10 cellular contexts compared by ENCODE assay signal in the genomic region with DNA sequence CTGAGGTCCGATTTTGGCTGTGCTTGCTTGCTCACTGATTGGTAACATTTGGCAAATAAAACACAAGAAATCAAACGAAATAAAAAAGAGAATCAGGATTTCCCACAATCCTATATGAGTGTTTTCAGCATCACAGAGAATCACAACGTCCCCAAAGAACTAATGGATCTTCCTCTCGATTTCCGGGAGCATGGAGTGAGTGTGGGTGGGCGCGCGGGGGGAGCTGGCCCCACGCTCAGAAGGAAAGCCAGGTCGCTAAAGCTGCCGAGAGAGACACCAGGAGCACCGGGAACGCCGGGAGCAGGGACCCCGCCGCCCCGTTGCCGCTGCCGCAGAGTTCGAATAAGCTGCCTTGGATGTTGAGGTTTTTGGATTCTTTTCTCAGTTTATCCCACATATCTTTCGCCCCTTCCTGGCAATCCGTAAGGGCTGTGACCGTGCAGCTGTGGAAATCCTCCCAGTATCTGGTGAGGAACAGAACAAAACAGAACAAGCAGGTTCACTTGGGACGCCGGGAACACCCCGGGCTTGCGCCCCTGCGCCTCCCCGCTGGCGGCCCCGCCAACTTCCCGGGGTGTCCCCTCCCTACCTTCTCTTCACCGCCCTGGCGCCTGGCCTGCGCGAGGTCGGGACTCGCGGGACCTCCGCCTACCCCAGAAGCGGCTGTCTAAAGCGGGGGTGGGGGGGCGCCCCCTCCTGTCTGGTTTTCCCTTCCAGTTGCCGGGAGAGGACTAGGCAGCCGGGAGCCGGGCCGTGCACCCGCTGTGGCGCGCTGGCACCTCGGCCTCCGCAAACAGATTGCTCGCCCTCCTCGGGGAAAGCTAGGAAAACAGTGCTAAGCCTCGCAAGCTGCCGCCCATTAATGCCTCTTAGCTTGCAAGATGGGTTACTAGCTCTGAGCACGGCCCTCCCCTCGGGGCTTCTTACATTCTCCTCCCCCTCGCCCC. TPM values are rescaled to one million over a fixed set of nuclear protein-coding genes. Genes with fewer than 3 reads are reported as not detected.
DNase-seq lines count a peak whose midpoint lies in the region; ATAC-seq and TF ChIP-seq lines count a peak whose summit lies in the region.
"Had no signal": no experiment of that assay in that cellular context is flagged by ENCODE, and none has a peak within 500 bp of the region (broad histone marks: within the 10 kb centered on the region; RNA-seq: fewer than 3 reads in every experiment).

No MANE protein-coding gene starts in this region.

- no peak overlapping the region for H3K27ac ChIP-seq in mammary epithelial cell (ENCODE audit: insufficient read depth, low read depth, low read length)
- peak overlapping the region; percentile 41 for H3K27ac ChIP-seq in lower lobe of right lung
- H3K27ac ChIP-seq: Peyer's patch had no signal

- no peaks in the 10 kb centered on the region for H3K79me2 ChIP-seq in mammary epithelial cell (ENCODE audit: insufficient read depth, low read length)

- no peak overlapping the region for H3K27ac Mint-ChIP-seq in activated naive CD4-positive, alpha-beta T cell treated with anti-CD3 and anti-CD28 coated beads, Interleukin-2, amount 50 U/mL, for 24 hours
- peak overlapping the region; percentile 48 for H3K27ac Mint-ChIP-seq in type B pancreatic cell

- CTCF ChIA-PET in mammary epithelial cell (lab: Charles Lee; ENCODE audit: low non-redundant PET) = no interaction called here

- no peak overlapping the region for H2AFZ ChIP-seq in mammary epithelial cell (ENCODE audit: low read depth, low read length)

- BruUV-seq in mammary epithelial cell (replicated peaks; lab: Mats Ljungman, UMichigan) = no TSS peak

- peaks cover 32% of the 10 kb centered on the region for H3K9me3 ChIP-seq in mammary epithelial cell (replicated peaks; ENCODE audit: insufficient read depth, low read length)
- H3K9me3 ChIP-seq in lower lobe of right lung = no peaks in the 10 kb centered on the region

- peaks cover 14% of the 10 kb centered on the region for H3K4me1 ChIP-seq in mammary epithelial cell (ENCODE audit: insufficient read depth, low read length)
- peaks cover 52% of the 10 kb centered on the region for H3K4me1 ChIP-seq in lower lobe of right lung

- in situ Hi-C loops in mammary epithelial cell (cut with MboI; ENCODE audit: low sequenced_read_pairs in 2 of 2) = no loop called here

- TF ChIP-seq CTCF in mammary epithelial cell (conservative IDR thresholded peaks at IDR 0.05 in 1 of 2, IDR thresholded peaks at IDR 0.05 in 1 of 2; ENCODE audit: extremely low read depth in 1 of 2, insufficient read depth in 1 of 2, low read depth in 1 of 2, low read length in 2 of 2) (no peak), lower lobe of right lung (IDR thresholded peaks at IDR 0.05) (peak; percentile 6), type B pancreatic cell (conservative IDR thresholded peaks at IDR 0.05) (no peak)

- H3K9ac ChIP-seq in mammary epithelial cell (ENCODE audit: insufficient read depth, low read length) = no peak overlapping the region

- ATAC-seq in lower lobe of right lung (no peak), HG03196 (IDR thresholded peaks at IDR 0.05; ENCODE audit: unreplicated experiment) (no peak), HG02610 (IDR thresholded peaks at IDR 0.05; ENCODE audit: unreplicated experiment) (no peak)

- peaks cover under 1% of the 10 kb centered on the region for H3K36me3 Mint-ChIP-seq in activated naive CD4-positive, alpha-beta T cell treated with anti-CD3 and anti-CD28 coated beads, Interleukin-2, amount 50 U/mL, for 24 hours
- H3K36me3 Mint-ChIP-seq in type B pancreatic cell = peaks cover 3% of the 10 kb centered on the region

- peaks cover 76% of the 10 kb centered on the region for H3K4me1 Mint-ChIP-seq in activated naive CD4-positive, alpha-beta T cell treated with anti-CD3 and anti-CD28 coated beads, Interleukin-2, amount 50 U/mL, for 24 hours
- H3K4me1 Mint-ChIP-seq in type B pancreatic cell (ENCODE audit: unreplicated experiment) = peaks cover 21% of the 10 kb centered on the region

- peaks cover 61% of the 10 kb centered on the region for H3K27me3 Mint-ChIP-seq in activated naive CD4-positive, alpha-beta T cell treated with anti-CD3 and anti-CD28 coated beads, Interleukin-2, amount 50 U/mL, for 24 hours
- H3K27me3 Mint-ChIP-seq in type B pancreatic cell = peaks cover 98% of the 10 kb centered on the region

- peaks cover 4% of the 10 kb centered on the region for H3K9me3 Mint-ChIP-seq in activated naive CD4-positive, alpha-beta T cell treated with anti-CD3 and anti-CD28 coated beads, Interleukin-2, amount 50 U/mL, for 24 hours
- peaks cover 9% of the 10 kb centered on the region for H3K9me3 Mint-ChIP-seq in type B pancreatic cell

- dilution Hi-C loops in mammary epithelial cell (cut with HindIII; ENCODE audit: low sequenced_read_pairs) = no loop called here

- intact Hi-C loops in mammary epithelial cell (cut with micrococcal nuclease) = loop anchor here (5.0 kb wide), 1 partner anchor 527 kb away; no protein-coding TSS in a partner anchor
- intact Hi-C loops in lower lobe of right lung (cut with DNase I) = no loop called here

- peak overlapping the region; percentile 46 for H3K4me3 Mint-ChIP-seq in activated naive CD4-positive, alpha-beta T cell treated with anti-CD3 and anti-CD28 coated beads, Interleukin-2, amount 50 U/mL, for 24 hours
- peak overlapping the region; percentile 80 for H3K4me3 Mint-ChIP-seq in type B pancreatic cell

- WGBS in mammary epithelial cell (ENCODE audit: low coverage, missing lambda C conversion rate) = 13% methylated on average over 17 of the region's 59 CpGs

- peaks cover 74% of the 10 kb centered on the region for H3K27me3 ChIP-seq in mammary epithelial cell (ENCODE audit: insufficient read depth, low read length)
- H3K27me3 ChIP-seq in lower lobe of right lung (ENCODE audit: low read depth) = peaks cover 99% of the 10 kb centered on the region

- H4K20me1 ChIP-seq in mammary epithelial cell (ENCODE audit: insufficient read depth, low read length) = no peaks in the 10 kb centered on the region

- H3K36me3 ChIP-seq in mammary epithelial cell (ENCODE audit: insufficient read depth, low read length) (no peaks in the 10 kb centered on the region), lower lobe of right lung (no peaks in the 10 kb centered on the region)
- H3K36me3 ChIP-seq: Peyer's patch had no signal

- H3K4me2 ChIP-seq in mammary epithelial cell (ENCODE audit: insufficient read depth, low read depth, low read length) = peak overlapping the region; percentile 27

- H3K4me3 ChIP-seq in mammary epithelial cell (replicated peaks in 1 of 3; ENCODE audit: insufficient read depth in 1 of 3, low read depth in 2 of 3, low read length in 3 of 3) = no peak overlapping the region
- H3K4me3 ChIP-seq in lower lobe of right lung = peak overlapping the region; percentile 25

- DNase-seq in activated naive CD4-positive, alpha-beta T cell (lab: John Stamatoyannopoulos, UW) = no peak
- DNase-seq in mammary epithelial cell = no peak
- DNase-seq in lower lobe of right lung = no peak
- no peak for DNase-seq in type B pancreatic cell (ENCODE audit: extremely low spot score, unreplicated experiment)
- no peak for DNase-seq in HuH-7.5 (ENCODE audit: low spot score)
- DNase-seq: Peyer's patch, small intestine had no signal

RNA-seq across cellular contexts. Expression of a gene that starts 7.7 kb away (rescaled TPM):
- 1 to 10 TPM in 1 of 2 donors, under 1 TPM in 1; 0.17 to 4.2 TPM for total RNA-seq in mammary epithelial cell
- not detected for polyA plus RNA-seq in mammary epithelial cell
- not detected for polyA minus RNA-seq in mammary epithelial cell
- total RNA-seq in lower lobe of right lung = 15.0 TPM
- total RNA-seq in type B pancreatic cell (ENCODE audit: low replicate concordance) = 0.48 and 6.3 TPM in 2 replicates
